Comparison of ENCODE assay signal across 8 cellular contexts in the genomic region with DNA sequence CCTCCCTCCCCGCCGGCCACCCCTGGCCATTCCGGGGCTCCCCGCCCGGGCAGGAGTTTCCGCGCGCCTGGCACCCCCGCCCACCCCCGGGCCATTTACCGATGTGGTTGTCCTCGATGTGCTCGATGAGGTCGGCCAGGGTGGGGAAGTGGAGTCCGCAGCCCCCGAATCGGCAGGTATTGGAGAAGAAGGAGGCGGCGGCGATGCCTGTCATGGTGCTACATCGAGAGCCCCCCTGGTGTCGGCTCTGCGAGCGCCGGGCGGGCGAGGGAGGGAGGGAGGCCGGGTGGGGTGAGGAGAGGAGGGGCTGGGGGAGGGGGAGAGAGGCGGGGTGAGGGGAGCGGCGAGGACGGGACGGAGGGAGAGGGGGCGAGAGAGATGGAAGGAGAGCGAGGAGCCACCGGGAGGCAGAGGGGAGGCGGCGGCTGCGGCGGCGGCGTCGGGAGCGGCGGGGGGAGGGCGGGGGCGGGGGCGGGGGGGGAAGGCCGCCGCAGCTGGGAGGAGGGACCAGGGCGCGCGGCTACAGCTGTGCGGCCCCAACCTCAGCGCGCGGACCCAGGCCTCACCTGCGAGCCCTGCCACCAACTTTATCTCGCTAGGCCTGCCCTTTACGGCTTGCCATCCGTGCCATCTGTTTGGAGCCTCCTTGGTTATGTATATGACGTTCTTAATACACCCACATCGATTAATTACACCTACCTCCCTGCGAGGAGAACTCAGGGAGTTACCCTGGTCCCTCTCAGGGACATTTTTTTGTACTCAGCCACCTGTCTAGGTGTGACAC. TPM values are rescaled to one million over a fixed set of nuclear protein-coding genes. Genes with fewer than 3 reads are reported as not detected.
DNase-seq lines count a peak whose midpoint lies in the region; ATAC-seq and TF ChIP-seq lines count a peak whose summit lies in the region.

A gene (minus strand): TSS at position 432 of the 784 bp plus-strand sequence.

- no peaks in the 10 kb centered on the region for H3K9me2 ChIP-seq in OCI-LY7 (ENCODE audit: insufficient read depth, low read length)

- peaks cover 81% of the 10 kb centered on the region for H3K4me1 ChIP-seq in OCI-LY7 (ENCODE audit: insufficient read depth, low read length, poor library complexity, severe bottlenecking)

- intact Hi-C loops in OCI-LY7 (cut with micrococcal nuclease; ENCODE audit: unreplicated experiment), result loop anchor here (5.0 kb wide), 2 partner anchors 83 to 92 kb away; no protein-coding TSS in a partner anchor

- no peaks in the 10 kb centered on the region for H3K9me3 ChIP-seq in OCI-LY7 (ENCODE audit: low read length)

- peak within 1 kb of the TSS; percentile 82 for H3K4me2 ChIP-seq in OCI-LY7 (ENCODE audit: low read length)

- BruUV-seq in OCI-LY7 (replicated peaks; lab: Mats Ljungman, UMichigan), result no TSS peak

- H3K4me3 ChIP-seq in OCI-LY7 (ENCODE audit: low read depth, low read length, poor library complexity, severe bottlenecking), result peak within 1 kb of the TSS; percentile 75

- ATAC-seq in GM21367 (IDR thresholded peaks at IDR 0.05; ENCODE audit: unreplicated experiment), result no peak

- DNase-seq in AG08396 (ENCODE audit: low spot score) (peak; percentile 70), HCEC 1CT (peak; percentile 52), OCI-LY7 (ENCODE audit: low spot score) (peak; percentile 76), fibroblast of gingiva (ENCODE audit: low read depth) (peak; percentile 61), myocyte (ENCODE audit: low read depth) (peak; percentile 65)
- peak; percentile 16 to 34 for DNase-seq in activated T-helper 1 cell treated with anti-CD3 and anti-CD28 coated beads, Interleukin-2, amount 50 U/mL, for 16 hours (ENCODE audit: low read depth in 1 of 2, low spot score in 1 of 2)
- DNase-seq in stimulated activated naive CD4-positive, alpha-beta T cell treated with Interleukin-2 at 50 U/mL for 16 hours (lab: John Stamatoyannopoulos, UW), result peak; percentile 51

- CTCF ChIA-PET in OCI-LY7 (lab: Charles Lee; ENCODE audit: unreplicated experiment), result no interaction called here

- POLR2A ChIA-PET in OCI-LY7 (lab: Charles Lee), result interaction anchor here (1.2 to 5.7 kb wide), 4 partner anchors 10 to 20 kb away, joined by 5 to 60 read pairs (median 8); no protein-coding TSS in a partner anchor

- no peaks in the 10 kb centered on the region for H4K20me1 ChIP-seq in OCI-LY7 (ENCODE audit: insufficient read depth, low read length)

- TF ChIP-seq CTCF in OCI-LY7 (conservative IDR thresholded peaks at IDR 0.05; ENCODE audit: low read length), result no peak

- H3K27ac ChIP-seq in OCI-LY7 (ENCODE audit: low read depth, low read length, poor library complexity, severe bottlenecking), result peak within 1 kb of the TSS; percentile 73

- H2AFZ ChIP-seq in OCI-LY7 (ENCODE audit: low read length), result peak within 1 kb of the TSS; percentile 39; the same call in 1 of the 2 replicates

- H3K36me3 ChIP-seq in OCI-LY7 (ENCODE audit: insufficient read depth, low read length), result no peaks in the 10 kb centered on the region

- H3K79me2 ChIP-seq in OCI-LY7 (ENCODE audit: insufficient read depth, low read depth, low read length), result peaks cover 46% of the 10 kb centered on the region

RNA-seq across cellular contexts. Expression of the gene that starts here (rescaled TPM):
- 4.6 and 6.3 TPM in 2 replicates for total RNA-seq in OCI-LY7 (2014; rRNA removed; shearing (Covaris generic))
- 25.0 and 33.9 TPM in 2 replicates for total RNA-seq in OCI-LY7 (2022)
- total RNA-seq in myocyte, result 5.2 and 9.3 TPM in 2 replicates
- 18.9 TPM for polyA plus RNA-seq in myocyte (2012)

Comparison
In these comparisons a context has a peak if more than half of its experiments do, and no peak if none do; other contexts are left out.
1. DNase-seq: peak in every context shown above with its lines; median percentile 76 in OCI-LY7; 70 in AG08396; 65 in myocyte; 61 in fibroblast of gingiva; 52 in HCEC 1CT; 51 in stimulated activated naive CD4-positive, alpha-beta T cell treated with Interleukin-2 at 50 U/mL for 16 hours; 25 in activated T-helper 1 cell treated with anti-CD3 and anti-CD28 coated beads, Interleukin-2, amount 50 U/mL, for 16 hours.